ENCODE assay signal across 25 cellular contexts in the genomic region with DNA sequence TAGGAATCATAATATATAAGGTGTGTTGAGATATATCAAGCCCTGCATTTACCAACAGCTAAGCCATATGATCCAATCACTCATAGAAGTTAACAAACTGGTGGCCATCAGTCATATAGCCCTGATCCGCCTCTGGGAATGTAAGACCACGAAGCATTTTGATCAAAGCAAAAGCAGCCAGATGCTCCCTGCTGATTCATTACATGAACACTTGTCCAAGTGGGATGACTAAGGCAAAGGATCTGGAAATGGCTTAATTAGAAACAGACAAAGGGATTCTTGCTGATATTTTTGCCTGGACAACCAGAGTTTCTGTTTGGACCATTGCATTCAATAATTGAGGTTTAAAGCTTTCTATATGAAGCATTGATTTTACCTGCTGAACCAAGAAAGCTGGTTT.
A peak's percentile ranks its signal among the peaks of the same experiment; 100 is the strongest.
DNase-seq lines count a peak whose midpoint lies in the region; ATAC-seq and TF ChIP-seq lines count a peak whose summit lies in the region.
"Had no signal": no experiment of that assay in that cellular context is flagged by ENCODE, and none has a peak within 500 bp of the region (broad histone marks: within the 10 kb centered on the region; RNA-seq: fewer than 3 reads in every experiment).

No MANE protein-coding gene starts in this region.

- H2BK12ac ChIP-seq in mesenchymal stem cell (ENCODE audit: low read length in 2 of 2), result no peak overlapping the region

- H2BK15ac ChIP-seq in mesenchymal stem cell (ENCODE audit: low read depth, poor library complexity, severe bottlenecking), result no peak overlapping the region

- H3K4me1 ChIP-seq in mesenchymal stem cell (ENCODE audit: control insufficient read depth, insufficient read depth, low read depth, low read length), result no peaks in the 10 kb centered on the region
- H3K4me1 ChIP-seq: HAP-1, lower lobe of right lung, Peyer's patch, right atrium auricular region, thyroid gland had no signal

- H3K4me2 ChIP-seq in mesenchymal stem cell (ENCODE audit: low read length, poor library complexity, severe bottlenecking), result no peak overlapping the region

- no peak overlapping the region for H2AK5ac ChIP-seq in mesenchymal stem cell (ENCODE audit: low read length, severe bottlenecking)

- no peaks in the 10 kb centered on the region for H3K4me1 Mint-ChIP-seq in HFFc6 (ENCODE audit: low read depth)

- no peak overlapping the region for H2BK5ac ChIP-seq in mesenchymal stem cell (ENCODE audit: low read depth, low read length, poor library complexity, severe bottlenecking)

- H4K91ac ChIP-seq in mesenchymal stem cell (ENCODE audit: low read length), result no peak overlapping the region

- in situ Hi-C loops in astrocyte of the cerebellum (cut with HindIII; ENCODE audit: low sequenced_read_pairs), result no loop called here

- no peaks in the 10 kb centered on the region for H3K79me1 ChIP-seq in mesenchymal stem cell (replicated peaks; ENCODE audit: low read length, poor library complexity, severe bottlenecking)

- H3K23ac ChIP-seq in mesenchymal stem cell (ENCODE audit: low read length in 2 of 2), result no peak overlapping the region

- peak; percentile 72 for DNase-seq in AG09319 (ENCODE audit: extremely low read depth, low read depth)
- peak; percentile 9 for DNase-seq in HFFc6
- DNase-seq in astrocyte of the cerebellum (ENCODE audit: low read depth), result peak; percentile 59
- DNase-seq in mesenchymal stem cell, result no peak
- DNase-seq in NK-92 treated with Interleukin-12 subunit alpha and Interleukin-12 subunit beta, amount 100 ng/mL, for 24 hours (lab: John Stamatoyannopoulos, UW), result no peak
- DNase-seq: activated CD4-positive, CD25-positive, alpha-beta regulatory T cell treated with anti-CD3 and anti-CD28 coated beads, Interleukin-2, amount 50 U/mL, for 72 hours; activated naive CD4-positive, alpha-beta T cell treated with anti-CD3 and anti-CD28 coated beads, Interleukin-2, amount 50 U/mL, for 16 hours; activated T-cell treated with anti-CD3 and anti-CD28 coated beads, Interleukin-2, amount 50 U/mL, for 48 hours; aorta; CD8-positive, alpha-beta T cell; DMS79; foreskin melanocyte; hippocampal formation; Karpas-422; lower lobe of right lung; NCI-H1105; NCI-H2081; Peyer's patch; thyroid gland had no signal

- TF ChIP-seq CTCF in AG09319 (IDR thresholded peaks at IDR 0.05; ENCODE audit: low read depth, low read length) (no peak), HFFc6 (IDR thresholded peaks at IDR 0.05) (no peak), astrocyte of the cerebellum (IDR thresholded peaks at IDR 0.05; ENCODE audit: low read depth, low read length, missing control alignments) (no peak)

- H2BK120ac ChIP-seq in mesenchymal stem cell (ENCODE audit: low read depth, low read length), result no peak overlapping the region

- no peak overlapping the region for H2AFZ ChIP-seq in mesenchymal stem cell (ENCODE audit: low read depth, low read length)

- H3K9me3 ChIP-seq in mesenchymal stem cell (ENCODE audit: control insufficient read depth, low read length), result peaks cover 28% of the 10 kb centered on the region
- H3K9me3 ChIP-seq: HAP-1, neutrophil, thyroid gland had no signal

- peaks cover 50% of the 10 kb centered on the region for H3K9me3 Mint-ChIP-seq in HFFc6

- no peaks in the 10 kb centered on the region for H3K27me3 ChIP-seq in mesenchymal stem cell (ENCODE audit: control insufficient read depth in 1 of 2, insufficient read depth in 1 of 2, low read length in 2 of 2)
- H3K27me3 ChIP-seq: neutrophil, Peyer's patch, right atrium auricular region, thyroid gland had no signal

- peaks cover 1% of the 10 kb centered on the region for H3K27me3 Mint-ChIP-seq in HFFc6 (ENCODE audit: insufficient read depth)

- no peak overlapping the region for H4K8ac ChIP-seq in mesenchymal stem cell (ENCODE audit: low read length)

- no peak overlapping the region for H3K4me3 Mint-ChIP-seq in HFFc6
- H3K4me3 Mint-ChIP-seq: CD8-positive, alpha-beta T cell had no signal

- H3K9ac ChIP-seq in mesenchymal stem cell (ENCODE audit: low read length), result peak overlapping the region; percentile 35

- no peak overlapping the region for H3K4ac ChIP-seq in mesenchymal stem cell (ENCODE audit: low read depth in 1 of 2, low read length in 2 of 2)

- no peaks in the 10 kb centered on the region for H3K36me3 ChIP-seq in mesenchymal stem cell (ENCODE audit: control insufficient read depth in 1 of 2, insufficient read depth in 2 of 2, low read depth in 1 of 2, low read length in 2 of 2)
- H3K36me3 ChIP-seq: HAP-1, lower lobe of right lung, neutrophil, Peyer's patch, right atrium auricular region, thyroid gland had no signal

- ATAC-seq in GM19463 (IDR thresholded peaks at IDR 0.05; ENCODE audit: unreplicated experiment) (no peak), GM18858 (IDR thresholded peaks at IDR 0.05; ENCODE audit: unreplicated experiment) (no peak), GM18517 (IDR thresholded peaks at IDR 0.05; ENCODE audit: unreplicated experiment) (no peak)
- ATAC-seq: CD8-positive, alpha-beta T cell; lower lobe of right lung had no signal

- WGBS in mesenchymal stem cell, result 50% methylated on average over 2 of the region's 2 CpGs

- no peak overlapping the region for H3K27ac Mint-ChIP-seq in HFFc6
- H3K27ac Mint-ChIP-seq: CD8-positive, alpha-beta T cell had no signal

- no peak overlapping the region for H3K14ac ChIP-seq in mesenchymal stem cell (ENCODE audit: low read length in 2 of 2)

- no peak overlapping the region for H3K18ac ChIP-seq in mesenchymal stem cell (ENCODE audit: low read depth in 1 of 2, low read length in 2 of 2)

- no peak overlapping the region for H3K27ac ChIP-seq in mesenchymal stem cell (ENCODE audit: low read length, poor library complexity, severe bottlenecking)
- H3K27ac ChIP-seq: lower lobe of right lung, neutrophil, Peyer's patch, right atrium auricular region, thyroid gland had no signal

- peaks cover 14% of the 10 kb centered on the region for H3K36me3 Mint-ChIP-seq in HFFc6 (ENCODE audit: low read depth)
- H3K36me3 Mint-ChIP-seq: CD8-positive, alpha-beta T cell had no signal

- H3K4me3 ChIP-seq in astrocyte of the cerebellum (ENCODE audit: low read depth, low read length), result no peak overlapping the region
- peak overlapping the region in 1 of 2 experiments; percentile 35 for H3K4me3 ChIP-seq in mesenchymal stem cell (ENCODE audit: insufficient read depth in 1 of 2, low read depth in 1 of 2, low read length in 2 of 2)
- H3K4me3 ChIP-seq: HAP-1, lower lobe of right lung, Peyer's patch, right atrium auricular region, thyroid gland had no signal

Comparison
In these comparisons a context has a peak if more than half of its experiments do, and no peak if none do; other contexts are left out.
1. DNase-seq: peak in AG09319 (single experiment), HFFc6 (single experiment) and astrocyte of the cerebellum (single experiment); none in mesenchymal stem cell (single experiment) and NK-92 treated with Interleukin-12 subunit alpha and Interleukin-12 subunit beta, amount 100 ng/mL, for 24 hours (single experiment).